Comparison of ENCODE assay signal across 27 cellular contexts in genomic region chr13:91020635-91021034, GRCh38.
DNase-seq lines count a peak whose midpoint lies in the region; ATAC-seq, FAIRE-seq and TF ChIP-seq lines count a peak whose summit lies in the region.
"Had no signal": no experiment of that assay in that cellular context is flagged by ENCODE, and none has a peak within 500 bp of the region (broad histone marks: within the 10 kb centered on the region; RNA-seq: fewer than 3 reads in every experiment).

No MANE protein-coding gene starts in this region.

- TF ChIP-seq EP300 in K562 (IDR thresholded peaks at IDR 0.05; ENCODE audit: low read length): no peak
- peak; percentile 83 for TF ChIP-seq EP300 in neural cell (conservative IDR thresholded peaks at IDR 0.05; ENCODE audit: poor library complexity, severe bottlenecking)
- no peak for TF ChIP-seq EP300 in transverse colon (IDR thresholded peaks at IDR 0.05; ENCODE audit: low read depth)

- H3K9me1 ChIP-seq in K562 (ENCODE audit: control insufficient read depth, insufficient read depth, low read length): no peaks in the 10 kb centered on the region

- H3K79me2 ChIP-seq in K562 (ENCODE audit: control insufficient read depth, insufficient read depth, low read length) (no peaks in the 10 kb centered on the region), neural cell (replicated peaks; ENCODE audit: insufficient read depth, low read length) (no peaks in the 10 kb centered on the region)

- FAIRE-seq in H54 (lab: Jason Lieb, UNC) (peak; percentile 33), K562 (lab: Jason Lieb, UNC) (no peak)
- FAIRE-seq: A204.1, GM12892, GM19239 had no signal

- TF ChIP-seq CTCF in K562 (IDR thresholded peaks at IDR 0.05 in 2 of 3, conservative IDR thresholded peaks at IDR 0.05 in 1 of 3; ENCODE audit: insufficient read depth in 2 of 3, low read depth in 1 of 3, low read length in 3 of 3) (no peak), neural cell (IDR thresholded peaks at IDR 0.05; ENCODE audit: poor library complexity, severe bottlenecking) (no peak), transverse colon (IDR thresholded peaks at IDR 0.05) (no peak)

- BruUV-seq in K562 (replicated peaks; lab: Mats Ljungman, UMichigan): no TSS peak

- no peak overlapping the region for H2AFZ ChIP-seq in K562 (ENCODE audit: low read depth, low read length)
- H2AFZ ChIP-seq in neural cell (ENCODE audit: low read depth, low read length): no peak overlapping the region

- POLR2A ChIA-PET in K562 (lab: Yijun Ruan, JAX): interaction anchor here (0.6 kb wide), 1 partner anchor 1418 kb away, joined by 3 read pairs; no protein-coding TSS in a partner anchor

- no peaks in the 10 kb centered on the region for H4K20me1 ChIP-seq in K562 (replicated peaks; ENCODE audit: control insufficient read depth, insufficient read depth, low read length)
- no peaks in the 10 kb centered on the region for H4K20me1 ChIP-seq in neural cell (ENCODE audit: insufficient read depth)
- H4K20me1 ChIP-seq: BLaER1 had no signal

- ATAC-seq in K562 (no peak), GM18505 (IDR thresholded peaks at IDR 0.05; ENCODE audit: unreplicated experiment) (no peak), GM21447 (IDR thresholded peaks at IDR 0.05; ENCODE audit: unreplicated experiment) (no peak)
- ATAC-seq: GM12878 had no signal

- H3K9me3 ChIP-seq in K562 (replicated peaks; ENCODE audit: control insufficient read depth, insufficient read depth, low read depth, low read length) (no peaks in the 10 kb centered on the region), neural cell (ENCODE audit: low read length) (no peaks in the 10 kb centered on the region), transverse colon (no peaks in the 10 kb centered on the region)
- H3K9me3 ChIP-seq: BE2C, BLaER1 had no signal

- no peaks in the 10 kb centered on the region for H3K4me1 ChIP-seq in K562 (replicated peaks in 1 of 2; ENCODE audit: control insufficient read depth in 2 of 2, insufficient read depth in 2 of 2, low read length in 2 of 2)
- H3K4me1 ChIP-seq in urinary bladder (ENCODE audit: insufficient read depth): no peaks in the 10 kb centered on the region
- no peaks in the 10 kb centered on the region for H3K4me1 ChIP-seq in transverse colon
- H3K4me1 ChIP-seq: BE2C, BLaER1 had no signal

- H3K27me3 ChIP-seq in K562 (ENCODE audit: control insufficient read depth in 2 of 2, insufficient read depth in 2 of 2, low read length in 2 of 2) (no peaks in the 10 kb centered on the region), neural cell (ENCODE audit: insufficient read depth, low read depth, low read length) (no peaks in the 10 kb centered on the region), transverse colon (no peaks in the 10 kb centered on the region)
- H3K27me3 ChIP-seq: BE2C, BLaER1 had no signal

- H3K9ac ChIP-seq in K562 (ENCODE audit: insufficient read depth in 1 of 2, low read depth in 2 of 2, low read length in 2 of 2): no peak overlapping the region
- H3K9ac ChIP-seq in neural cell (ENCODE audit: low read length): no peak overlapping the region
- H3K9ac ChIP-seq: BLaER1 had no signal

- H3K27ac ChIP-seq in K562 (ENCODE audit: extremely low read depth, low read depth, low read length): no peak overlapping the region
- H3K27ac ChIP-seq in neural cell (ENCODE audit: low read length): no peak overlapping the region
- peak overlapping the region; percentile 10 for H3K27ac ChIP-seq in urinary bladder (ENCODE audit: low read depth)
- no peak overlapping the region for H3K27ac ChIP-seq in transverse colon
- H3K27ac ChIP-seq: BLaER1 had no signal

- H3K9me2 ChIP-seq in neural cell (ENCODE audit: insufficient read depth, low read length): no peaks in the 10 kb centered on the region

- H3K4me3 ChIP-seq in K562: no peak overlapping the region
- no peak overlapping the region for H3K4me3 ChIP-seq in neural cell (ENCODE audit: low read length)
- H3K4me3 ChIP-seq in urinary bladder (ENCODE audit: low read depth, low read length): no peak overlapping the region
- H3K4me3 ChIP-seq in transverse colon: no peak overlapping the region
- H3K4me3 ChIP-seq: BLaER1, GM12878 had no signal

- no peak for TF ChIP-seq RAD21 in K562 (CRISPR knock-in tag; conservative IDR thresholded peaks at IDR 0.05 in 1 of 2, IDR thresholded peaks at IDR 0.05 in 1 of 2)
- TF ChIP-seq RAD21 in neural cell (conservative IDR thresholded peaks at IDR 0.05): no peak

- in situ Hi-C loops in K562 (cut with MboI) (loop anchor here (25.0 kb wide), 1 partner anchor 1667 kb away; no protein-coding TSS in a partner anchor), transverse colon (cut with MboI; ENCODE audit: low pct_ligation_motif_present in 1 of 4, low pct_unique_long_range_greater_than_20kb in 1 of 4, low sequenced_read_pairs in 3 of 4) (no loop called here)

- intact Hi-C loops in K562 (cut with micrococcal nuclease): no loop called here
- intact Hi-C loops in transverse colon (cut with DNase I; ENCODE audit: low total_unique reads): no loop called here

- H3K4me2 ChIP-seq in K562 (ENCODE audit: insufficient read depth, low read length): no peak overlapping the region
- no peak overlapping the region for H3K4me2 ChIP-seq in neural cell (ENCODE audit: low read length)
- H3K4me2 ChIP-seq: BLaER1 had no signal

- CTCF ChIA-PET in K562 (lab: Yijun Ruan, JAX; ENCODE audit: low intra/inter-chr PET ratio): interaction anchor here (0.6 kb wide), 1 partner anchor 11 kb away, joined by 5 read pairs; no protein-coding TSS in a partner anchor

- TF ChIP-seq POLR2A in H54 (IDR thresholded peaks at IDR 0.05; ENCODE audit: low read depth, low read length) (no peak), K562 (conservative IDR thresholded peaks at IDR 0.05) (no peak), GM18505 (IDR thresholded peaks at IDR 0.05; ENCODE audit: borderline replicate concordance, extremely low read depth, insufficient read depth, insufficient read length) (no peak), transverse colon (IDR thresholded peaks at IDR 0.05) (no peak)

- no peaks in the 10 kb centered on the region for H3F3A ChIP-seq in neural cell (ENCODE audit: insufficient read depth, low read length, poor library complexity, severe bottlenecking)

- no peak for DNase-seq in H54 (ENCODE audit: insufficient read length, low spot score)
- no peak for DNase-seq in K562 (ENCODE audit: extremely low read depth in 1 of 4, low spot score in 3 of 4)
- DNase-seq in transverse colon: no peak
- DNase-seq in NAMALWA (ENCODE audit: low spot score): no peak
- DNase-seq: 8988T; ACHN; BE2C; C1 segment of cervical spinal cord; CD4-positive, alpha-beta memory T cell; CD4-positive, CD25-positive, alpha-beta regulatory T cell; CD8-positive, alpha-beta memory T cell; COR-L47; DMS153; DMS53; DMS79; DND-41; EL; GDM1 had no signal

- H3K36me3 ChIP-seq in K562 (ENCODE audit: control insufficient read depth, insufficient read depth, low read length) (no peaks in the 10 kb centered on the region), neural cell (ENCODE audit: insufficient read depth, low read length) (no peaks in the 10 kb centered on the region), urinary bladder (ENCODE audit: insufficient read depth) (no peaks in the 10 kb centered on the region), transverse colon (no peaks in the 10 kb centered on the region)
- H3K36me3 ChIP-seq: BE2C, BLaER1 had no signal

TF ChIP-seq in K562, 482 proteins besides CTCF, POLR2A, EP300 and RAD21 (continues in another document):
- TF ChIP-seq ZNF212 (CRISPR knock-in tag; IDR thresholded peaks at IDR 0.05) (no peak), RUNX1 (IDR thresholded peaks at IDR 0.05; ENCODE audit: low read depth) (no peak), ETS2 (tag; IDR thresholded peaks at IDR 0.05; ENCODE audit: borderline replicate concordance, poor library complexity, severe bottlenecking) (no peak), E4F1 (CRISPR knock-in tag; IDR thresholded peaks at IDR 0.05; ENCODE audit: borderline replicate concordance) (0 out of 2 replicates have a peak, but pooled peaks have one; percentile 32)

TF ChIP-seq in neural cell, 6 proteins besides CTCF, POLR2A, EP300 and RAD21:
- TF ChIP-seq TAF1 (IDR thresholded peaks at IDR 0.05; ENCODE audit: low read depth) (no peak), REST (IDR thresholded peaks at IDR 0.05; ENCODE audit: borderline replicate concordance) (no peak), POLR2AphosphoS5 (IDR thresholded peaks at IDR 0.05) (peak; percentile 53), MXI1 (conservative IDR thresholded peaks at IDR 0.05; ENCODE audit: poor library complexity, severe bottlenecking) (no peak)
